Comparison of ENCODE assay signal across 17 cellular contexts in genomic region chr11:125872138-125872491, GRCh38. TPM values are rescaled to one million over a fixed set of nuclear protein-coding genes. Genes with fewer than 3 reads are reported as not detected.
DNase-seq lines count a peak whose midpoint lies in the region; ATAC-seq, FAIRE-seq and TF ChIP-seq lines count a peak whose summit lies in the region.
"Had no signal": no experiment of that assay in that cellular context is flagged by ENCODE, and none has a peak within 500 bp of the region (broad histone marks: within the 10 kb centered on the region; RNA-seq: fewer than 3 reads in every experiment).

No MANE protein-coding gene starts in this region.

- peaks cover 9 to 17% of the 10 kb centered on the region in 2 donors for H3K9me3 Mint-ChIP-seq in stimulated activated naive B cell treated with anti-CD40 and anti-IgM and Interleukin-4, amounts not matched to agents 10 μg/mL and 1 μg/mL and 100 μg/mL, for 72 hours
- H3K9me3 Mint-ChIP-seq in stimulated activated effector memory CD8-positive, alpha-beta T cell treated with anti-CD3 and anti-CD28 coated beads, Interleukin-12 subunit alpha, Interleukin-12 subunit beta, amount 100 ng/mL, for 72 hours = peaks cover 3% of the 10 kb centered on the region

- intact Hi-C loops in posterior cingulate gyrus (cut with DNase I) = loop anchor here (5.0 to 10.0 kb wide), 2 partner anchors 245 to 777 kb away; partner anchors contain the start of gene CHEK1

- peak overlapping the region; percentile 11 for H3K27ac Mint-ChIP-seq in stimulated activated naive B cell treated with anti-CD40 and anti-IgM and Interleukin-4, amounts not matched to agents 10 μg/mL and 1 μg/mL and 100 μg/mL, for 72 hours
- H3K27ac Mint-ChIP-seq in stimulated activated effector memory CD8-positive, alpha-beta T cell treated with anti-CD3 and anti-CD28 coated beads, Interleukin-12 subunit alpha, Interleukin-12 subunit beta, amount 100 ng/mL, for 72 hours = no peak overlapping the region

- TF ChIP-seq CTCF in foreskin keratinocyte (conservative IDR thresholded peaks at IDR 0.05) = no peak

- H3K4me1 ChIP-seq in foreskin keratinocyte = no peaks in the 10 kb centered on the region
- H3K4me1 ChIP-seq: BLaER1 had no signal

- H3K36me3 Mint-ChIP-seq in stimulated activated naive B cell treated with anti-CD40 and anti-IgM and Interleukin-4, amounts not matched to agents 10 μg/mL and 1 μg/mL and 100 μg/mL, for 72 hours = peaks cover 8 to 18% of the 10 kb centered on the region in 2 donors
- H3K36me3 Mint-ChIP-seq in stimulated activated effector memory CD8-positive, alpha-beta T cell treated with anti-CD3 and anti-CD28 coated beads, Interleukin-12 subunit alpha, Interleukin-12 subunit beta, amount 100 ng/mL, for 72 hours = no peaks in the 10 kb centered on the region

- no peak overlapping the region for H3K4me3 Mint-ChIP-seq in stimulated activated naive B cell treated with anti-CD40 and anti-IgM and Interleukin-4, amounts not matched to agents 10 μg/mL and 1 μg/mL and 100 μg/mL, for 72 hours
- H3K4me3 Mint-ChIP-seq in stimulated activated effector memory CD8-positive, alpha-beta T cell treated with anti-CD3 and anti-CD28 coated beads, Interleukin-12 subunit alpha, Interleukin-12 subunit beta, amount 100 ng/mL, for 72 hours = no peak overlapping the region

- ATAC-seq in foreskin keratinocyte = peak; percentile 74
- peak; percentile 81 for ATAC-seq in stimulated activated naive B cell treated with anti-CD40 and anti-IgM and Interleukin-4, amounts not matched to agents 10 μg/mL and 1 μg/mL and 100 μg/mL, for 72 hours (replicated peaks)
- ATAC-seq in stimulated activated effector memory CD8-positive, alpha-beta T cell treated with anti-CD3 and anti-CD28 coated beads, Interleukin-12 subunit alpha, Interleukin-12 subunit beta, amount 100 ng/mL, for 72 hours = no peak
- ATAC-seq: Right ventricle myocardium inferior had no signal

- peaks cover 9 to 10% of the 10 kb centered on the region in 2 donors for H3K4me1 Mint-ChIP-seq in stimulated activated naive B cell treated with anti-CD40 and anti-IgM and Interleukin-4, amounts not matched to agents 10 μg/mL and 1 μg/mL and 100 μg/mL, for 72 hours
- H3K4me1 Mint-ChIP-seq in stimulated activated effector memory CD8-positive, alpha-beta T cell treated with anti-CD3 and anti-CD28 coated beads, Interleukin-12 subunit alpha, Interleukin-12 subunit beta, amount 100 ng/mL, for 72 hours = no peaks in the 10 kb centered on the region

- no peak for FAIRE-seq in urothelium cell line (lab: Jason Lieb, UNC)

- no peaks in the 10 kb centered on the region for H3K27me3 Mint-ChIP-seq in stimulated activated naive B cell treated with anti-CD40 and anti-IgM and Interleukin-4, amounts not matched to agents 10 μg/mL and 1 μg/mL and 100 μg/mL, for 72 hours

- H3K27me3 ChIP-seq in foreskin keratinocyte = peaks cover 2% of the 10 kb centered on the region
- H3K27me3 ChIP-seq: BLaER1 had no signal

- DNase-seq in SKM-1 treated with dmso at 0.1 percent for 144 hours (lab: John Stamatoyannopoulos, UW; ENCODE audit: unreplicated experiment) (peak; percentile 11), SKM-1 (lab: John Stamatoyannopoulos, UW; ENCODE audit: unreplicated experiment) (no peak), RPMI8226 (peak; percentile 16), foreskin keratinocyte (no peak), urothelium cell line (ENCODE audit: low spot score) (no peak), posterior cingulate gyrus (no peak)
- no peak for DNase-seq in stimulated activated naive B cell treated with anti-CD40 and anti-IgM and Interleukin-4, amounts not matched to agents 10 μg/mL and 1 μg/mL and 100 μg/mL, for 72 hours
- no peak for DNase-seq in stimulated activated effector memory CD8-positive, alpha-beta T cell treated with anti-CD3 and anti-CD28 coated beads, Interleukin-12 subunit alpha, Interleukin-12 subunit beta, amount 100 ng/mL, for 72 hours (ENCODE audit: low spot score in 2 of 2)
- DNase-seq: 8988T, GDM1, GOT3, KG1, NCI-H446 treated with DMSO at 0.1 percent for 48 hours, PC-9 had no signal

- H3K27ac ChIP-seq in foreskin keratinocyte = no peak overlapping the region
- H3K27ac ChIP-seq: BLaER1, PC-9 had no signal

RNA-seq across cellular contexts. Expression of gene HYLS1, which starts 15.4 kb away (rescaled TPM):
- 13.3 and 14.7 TPM in 2 replicates for total RNA-seq in foreskin keratinocyte
- polyA plus RNA-seq in foreskin keratinocyte = 10.4 and 14.6 TPM in 2 replicates

RNA-seq across cellular contexts. Expression of gene PUS3, which starts 30.9 kb away (rescaled TPM):
- 12.8 and 13.8 TPM in 2 replicates for total RNA-seq in foreskin keratinocyte
- polyA plus RNA-seq in foreskin keratinocyte = 8.9 and 12.9 TPM in 2 replicates

RNA-seq across cellular contexts. Expression of gene DDX25, which starts 32.2 kb away (rescaled TPM):
- total RNA-seq in foreskin keratinocyte = not detected in 2 replicates
- 0.02 TPM in 1 of 2 replicates, not detected in the other for polyA plus RNA-seq in foreskin keratinocyte
- total RNA-seq: MCF 10A, Right ventricle myocardium inferior had no signal

RNA-seq across cellular contexts. Expression of gene PATE4, which starts 39.0 kb away (rescaled TPM):
- not detected in 2 replicates for total RNA-seq in foreskin keratinocyte
- polyA plus RNA-seq in foreskin keratinocyte = not detected in 2 replicates
- total RNA-seq: MCF 10A, PC-9, Right ventricle myocardium inferior had no signal

Comparison
In these comparisons a context has a peak if more than half of its experiments do, and no peak if none do; other contexts are left out.
1. DNase-seq: peak in SKM-1 treated with dmso at 0.1 percent for 144 hours (single experiment) and RPMI8226 (single experiment); none in SKM-1 (single experiment), foreskin keratinocyte (0 of 2), stimulated activated naive B cell treated with anti-CD40 and anti-IgM and Interleukin-4, amounts not matched to agents 10 μg/mL and 1 μg/mL and 100 μg/mL, for 72 hours (single experiment), urothelium cell line (single experiment), posterior cingulate gyrus (0 of 10) and stimulated activated effector memory CD8-positive, alpha-beta T cell treated with anti-CD3 and anti-CD28 coated beads, Interleukin-12 subunit alpha, Interleukin-12 subunit beta, amount 100 ng/mL, for 72 hours (0 of 2).